Comparison of ENCODE assay signal across 9 cellular contexts in the genomic region with DNA sequence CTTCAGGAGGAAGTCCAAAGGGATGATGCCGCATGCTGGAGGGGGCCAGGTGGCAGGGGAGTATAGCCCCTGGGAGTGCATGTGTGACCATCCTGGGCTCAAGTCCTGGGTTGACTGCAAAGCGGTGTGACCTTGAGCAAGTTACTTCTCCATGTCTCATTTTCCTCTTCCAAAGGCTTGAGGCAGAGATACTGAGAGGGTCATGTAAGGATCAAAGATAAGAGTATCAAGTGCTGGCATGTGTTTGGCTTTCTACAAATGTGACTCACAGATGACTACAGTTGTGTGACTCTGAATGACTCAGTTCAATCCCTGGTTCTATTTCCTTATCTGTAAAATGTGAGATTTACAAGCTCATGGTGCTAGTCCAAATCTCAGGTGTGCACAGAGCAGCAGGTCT. TPM values are rescaled to one million over a fixed set of nuclear protein-coding genes. Genes with fewer than 3 reads are reported as not detected.
DNase-seq lines count a peak whose midpoint lies in the region; FAIRE-seq and TF ChIP-seq lines count a peak whose summit lies in the region.
"Had no signal": no experiment of that assay in that cellular context is flagged by ENCODE, and none has a peak within 500 bp of the region (broad histone marks: within the 10 kb centered on the region; RNA-seq: fewer than 3 reads in every experiment).

No MANE protein-coding gene starts in this region.

- H3K4me3 ChIP-seq in GM23248: no peak overlapping the region
- H3K4me3 ChIP-seq in fibroblast of lung (replicated peaks in 1 of 4; ENCODE audit: control extremely low read depth in 1 of 4, insufficient read depth in 1 of 4, low read depth in 3 of 4, low read length in 4 of 4): no peak overlapping the region

- 92 to 97% methylated on average over 2 of the region's 2 CpGs for WGBS in GM23248 (ENCODE audit: low coverage in 1 of 2, low lambda C conversion rate in 2 of 2, missing lambda C conversion rate in 2 of 2), 2 experiments

- no peaks in the 10 kb centered on the region; the same call in 1 of the 2 replicates for H3F3A ChIP-seq in GM23248 (ENCODE audit: insufficient read depth)

- no peak overlapping the region for H3K9ac ChIP-seq in GM23248
- H3K9ac ChIP-seq in fibroblast of lung (ENCODE audit: insufficient read depth, low read length): no peak overlapping the region

- H4K20me1 ChIP-seq in GM23248 (ENCODE audit: insufficient read depth) (no peaks in the 10 kb centered on the region), fibroblast of lung (ENCODE audit: control insufficient read depth, extremely low read depth, insufficient read depth, low read length) (no peaks in the 10 kb centered on the region)

- H3K79me2 ChIP-seq in GM23248 (ENCODE audit: insufficient read depth): no peaks in the 10 kb centered on the region
- no peaks in the 10 kb centered on the region for H3K79me2 ChIP-seq in fibroblast of lung (ENCODE audit: control insufficient read depth, insufficient read depth, low read length)

- H3K27me3 ChIP-seq in GM23248 (replicated peaks; ENCODE audit: insufficient read depth): 0 out of 2 replicates have a peak, but pooled peaks cover 3% of the 10 kb centered on the region
- no peaks in the 10 kb centered on the region for H3K27me3 ChIP-seq in fibroblast of lung (ENCODE audit: control insufficient read depth, insufficient read depth, low read length)

- H2AFZ ChIP-seq in GM23248 (no peak overlapping the region), fibroblast of lung (ENCODE audit: low read length) (no peak overlapping the region)

- no peak for TF ChIP-seq CTCF in fibroblast of lung (conservative IDR thresholded peaks at IDR 0.05 in 1 of 2, IDR thresholded peaks at IDR 0.05 in 1 of 2; ENCODE audit: low read depth in 1 of 2, low read length in 2 of 2)

- H3K4me2 ChIP-seq in GM23248 (ENCODE audit: unreplicated experiment): no peak overlapping the region
- no peak overlapping the region for H3K4me2 ChIP-seq in fibroblast of lung (ENCODE audit: extremely low read depth, insufficient read depth, low read length)

- H3K9me3 ChIP-seq in GM23248 (ENCODE audit: low read depth) (no peaks in the 10 kb centered on the region), fibroblast of lung (ENCODE audit: control insufficient read depth, insufficient read depth, low read depth, low read length) (no peaks in the 10 kb centered on the region)

- H3K9me2 ChIP-seq in GM23248 (ENCODE audit: insufficient read depth): no peaks in the 10 kb centered on the region

- peak; percentile 86 for DNase-seq in GM23248
- peak; percentile 87 for DNase-seq in RCC 7860 (ENCODE audit: low spot score)
- DNase-seq in fibroblast of lung (ENCODE audit: low read depth in 2 of 2): peak; percentile 31 to 79
- DNase-seq in renal cortical epithelial cell (ENCODE audit: low read depth): peak; percentile 71
- DNase-seq in NCI-H1436 (lab: John Stamatoyannopoulos, UW): no peak
- no peak for DNase-seq in OCI-M2 (lab: John Stamatoyannopoulos, UW; ENCODE audit: unreplicated experiment)
- no peak for DNase-seq in cerebellum (ENCODE audit: low spot score)
- DNase-seq: activated CD4-positive, alpha-beta T cell treated with anti-CD3 and anti-CD28 coated beads, Interleukin-2, amount 10 ng/mL, durations not matched to agents 24 days and 14 days; NCI-H526 had no signal

- H3K36me3 ChIP-seq in GM23248 (ENCODE audit: low read depth): no peaks in the 10 kb centered on the region
- no peaks in the 10 kb centered on the region for H3K36me3 ChIP-seq in fibroblast of lung (ENCODE audit: control insufficient read depth, insufficient read depth, low read length)

- H3K4me1 ChIP-seq in GM23248 (ENCODE audit: insufficient read depth) (peaks cover 13% of the 10 kb centered on the region), fibroblast of lung (ENCODE audit: control insufficient read depth, extremely low read depth, insufficient read depth, low read length) (peaks cover 2% of the 10 kb centered on the region)

- in situ Hi-C loops in GM23248 (cut with MboI): no loop called here

- H3K27ac ChIP-seq in GM23248: no peak overlapping the region
- no peak overlapping the region for H3K27ac ChIP-seq in fibroblast of lung (ENCODE audit: insufficient read depth, low read length)

- FAIRE-seq in RCC 7860 (lab: Jason Lieb, UNC): peak; percentile 94

RNA-seq across cellular contexts. Expression of gene PROK1, which starts 26.1 kb away (rescaled TPM):
- not detected in 2 replicates for total RNA-seq in GM23248 (2014; rRNA removed; shearing (Covaris generic))
- polyA plus RNA-seq in GM23248 (2016; fragmentation: Nextera tagmentation; extraction: Ambion mirVana) (not detected in 2 replicates), fibroblast of lung (not detected in 2 replicates)
- total RNA-seq in fibroblast of lung (not detected in 2 replicates), renal cortical epithelial cell (not detected in 2 replicates), cerebellum (not detected)
- polyA plus RNA-seq in fibroblast of lung (2012): not detected in 2 replicates
- not detected in 2 replicates for polyA minus RNA-seq in fibroblast of lung (ENCODE audit: low replicate concordance)
- total RNA-seq: activated CD4-positive, alpha-beta T cell treated with anti-CD3 and anti-CD28 coated beads, Interleukin-2, amount 10 ng/mL, durations not matched to agents 24 days and 14 days had no signal

RNA-seq across cellular contexts. Expression of gene KCNA10, which starts 41.9 kb away (rescaled TPM):
- total RNA-seq in GM23248 (2014; rRNA removed; shearing (Covaris generic)): not detected in 2 replicates
- not detected in 2 replicates for polyA plus RNA-seq in GM23248 (2016; fragmentation: Nextera tagmentation; extraction: Ambion mirVana)
- total RNA-seq in fibroblast of lung: not detected in 2 replicates
- not detected in 2 replicates for polyA plus RNA-seq in fibroblast of lung
- not detected in 2 replicates for polyA plus RNA-seq in fibroblast of lung (2012)
- not detected in 2 replicates for polyA minus RNA-seq in fibroblast of lung (ENCODE audit: low replicate concordance)
- total RNA-seq in renal cortical epithelial cell: not detected in 2 replicates
- not detected for total RNA-seq in cerebellum
- total RNA-seq: activated CD4-positive, alpha-beta T cell treated with anti-CD3 and anti-CD28 coated beads, Interleukin-2, amount 10 ng/mL, durations not matched to agents 24 days and 14 days had no signal

Comparison
In these comparisons a context has a peak if more than half of its experiments do, and no peak if none do; other contexts are left out.
1. DNase-seq: peak in GM23248 (single experiment), RCC 7860 (single experiment), fibroblast of lung (2 of 2) and renal cortical epithelial cell (single experiment); none in NCI-H1436 (single experiment), OCI-M2 (single experiment) and cerebellum (single experiment).